14 cellular contexts compared by ENCODE assay signal in the genomic region with DNA sequence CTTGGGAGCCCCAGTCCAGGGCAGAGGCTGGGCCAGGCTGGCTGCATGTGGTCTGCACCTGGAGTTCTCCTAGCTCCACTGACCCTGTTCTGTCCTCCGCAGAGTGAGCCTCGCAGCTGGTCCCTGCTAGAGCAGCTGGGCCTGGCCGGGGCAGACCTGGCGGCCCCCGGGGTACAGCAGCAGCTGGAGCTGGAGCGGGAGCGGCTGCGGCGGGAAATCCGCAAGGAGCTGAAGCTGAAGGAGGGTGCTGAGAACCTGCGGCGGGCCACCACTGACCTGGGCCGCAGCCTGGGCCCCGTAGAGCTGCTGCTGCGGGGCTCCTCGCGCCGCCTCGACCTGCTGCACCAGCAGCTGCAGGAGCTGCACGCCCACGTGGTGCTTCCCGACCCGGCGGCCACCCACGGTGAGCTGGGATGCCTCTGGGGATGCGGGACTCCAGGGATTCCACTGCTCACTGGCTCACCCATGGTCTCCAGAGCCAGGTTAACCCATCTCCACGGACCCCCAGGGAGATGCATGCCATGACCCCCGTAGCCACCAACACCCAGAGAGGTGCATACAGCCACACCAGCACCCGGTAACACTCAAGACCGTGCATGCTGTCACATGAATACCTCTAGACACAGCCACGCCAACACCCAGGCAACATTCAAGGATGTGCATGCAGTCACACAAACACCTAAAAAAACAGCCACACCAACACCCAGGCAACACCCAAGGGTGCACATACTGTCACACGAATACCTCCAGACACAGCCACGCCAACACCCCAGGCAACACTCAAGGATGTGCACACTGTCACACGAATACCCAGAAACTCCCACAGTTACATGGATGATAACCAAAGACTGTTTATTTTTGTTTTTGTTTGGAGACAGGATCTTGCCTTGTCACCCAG. TPM values are rescaled to one million over a fixed set of nuclear protein-coding genes. Genes with fewer than 3 reads are reported as not detected.
DNase-seq lines count a peak whose midpoint lies in the region; ATAC-seq, FAIRE-seq and TF ChIP-seq lines count a peak whose summit lies in the region.
"Had no signal": no experiment of that assay in that cellular context is flagged by ENCODE, and none has a peak within 500 bp of the region (broad histone marks: within the 10 kb centered on the region; RNA-seq: fewer than 3 reads in every experiment).

No MANE protein-coding gene starts in this region.

- FAIRE-seq in GM12878 (lab: Jason Lieb, UNC) = no peak
- FAIRE-seq: RCC 7860 had no signal

- H4K20me1 ChIP-seq in GM12878 (ENCODE audit: control insufficient read depth, insufficient read depth) = no peaks in the 10 kb centered on the region

- H2AFZ ChIP-seq in GM12878 (ENCODE audit: control insufficient read depth, low read depth, low read length) = no peak overlapping the region
- no peak overlapping the region for H2AFZ ChIP-seq in neuronal stem cell (ENCODE audit: low read length)

- no peaks in the 10 kb centered on the region for H3K9me3 Mint-ChIP-seq in T-helper 1 cell treated with Interleukin-12 subunit alpha and Interleukin-12 subunit beta and Interleukin-4 antibody, amounts not matched to agents 30 μg/mL and 1 μg/mL, for 36 hours

- no peak for TF ChIP-seq EP300 in GM12878 (IDR thresholded peaks at IDR 0.05; ENCODE audit: borderline replicate concordance in 1 of 2, control insufficient read depth in 1 of 2, low read depth in 2 of 2, low read length in 2 of 2)

- ATAC-seq in GM12878 (no peak), HG02970 (IDR thresholded peaks at IDR 0.05; ENCODE audit: low FRiP score, unreplicated experiment) (no peak)
- ATAC-seq: right cardiac atrium had no signal

- H3K4me2 ChIP-seq in GM12878 (ENCODE audit: control insufficient read depth, insufficient read depth) (peak overlapping the region; percentile 94), neuronal stem cell (ENCODE audit: insufficient read depth, low read length, poor library complexity, severe bottlenecking) (no peak overlapping the region)

- no peak overlapping the region for H4K8ac ChIP-seq in neuronal stem cell (ENCODE audit: low read depth, low read length)

- no TSS peak for BruUV-seq in GM12878 (replicated peaks; lab: Mats Ljungman, UMichigan)

- no peak overlapping the region for H2BK120ac ChIP-seq in neuronal stem cell (ENCODE audit: low read depth, low read length)

- H3K18ac ChIP-seq in neuronal stem cell (ENCODE audit: low read length) = peak overlapping the region; percentile 38

- H2AK5ac ChIP-seq in neuronal stem cell (ENCODE audit: low read depth, low read length) = no peak overlapping the region

- SMC1A ChIA-PET in GM12878 (lab: Charles Lee; ENCODE audit: uncharacterized antibody, unreplicated experiment) = no interaction called here

- no peak for TF ChIP-seq RAD21 in GM12878 (IDR thresholded peaks at IDR 0.05; ENCODE audit: insufficient read depth, low read depth, low read length)

- H3K4me1 ChIP-seq in GM12878 (ENCODE audit: control insufficient read depth, insufficient read depth, low read length) (peaks cover 11% of the 10 kb centered on the region), neuronal stem cell (ENCODE audit: control insufficient read depth in 2 of 2, insufficient read depth in 1 of 2, low read depth in 1 of 2, low read length in 2 of 2) (peaks cover 0 to 4% of the 10 kb centered on the region in 2 donors), testis (peaks cover 12% of the 10 kb centered on the region)

- intact Hi-C loops in GM12878 (cut with micrococcal nuclease; ENCODE audit: unreplicated experiment) = no loop called here
- intact Hi-C loops in testis (cut with DNase I; ENCODE audit: low total_unique reads) = no loop called here

- peak overlapping the region; percentile 92 for H4K91ac ChIP-seq in neuronal stem cell (ENCODE audit: low read depth, low read length, poor library complexity)

- POLR2A ChIA-PET in GM12878 (lab: Charles Lee) = interaction anchor here (0.5 to 0.7 kb wide), 2 partner anchors 203 to 279 kb away, joined by 3 to 4 read pairs; no protein-coding TSS in a partner anchor

- peaks cover 36% of the 10 kb centered on the region for H3K36me3 Mint-ChIP-seq in T-helper 1 cell treated with Interleukin-12 subunit alpha and Interleukin-12 subunit beta and Interleukin-4 antibody, amounts not matched to agents 30 μg/mL and 1 μg/mL, for 36 hours (ENCODE audit: low read depth)

- no peak overlapping the region for H2BK12ac ChIP-seq in neuronal stem cell (ENCODE audit: low read length)

- H3K4ac ChIP-seq in neuronal stem cell (ENCODE audit: low read length) = no peak overlapping the region

- peak overlapping the region; percentile 49 for H2BK15ac ChIP-seq in neuronal stem cell (ENCODE audit: low read length)

- H3K4me3 ChIP-seq in Jurkat, Clone E6-1 (ENCODE audit: low read length) = peak overlapping the region; percentile 86
- H3K4me3 ChIP-seq in GM12878 (peak overlapping the region; percentile 89), neuronal stem cell (ENCODE audit: low read length in 2 of 2) (no peak overlapping the region), testis (no peak overlapping the region)

- H3K23ac ChIP-seq in neuronal stem cell (ENCODE audit: low read depth, low read length, poor library complexity) = no peak overlapping the region

- WGBS in GM12878 (ENCODE audit: insufficient coverage, insufficient replicate concordance, low lambda C conversion rate, missing lambda C conversion rate) = 95% methylated on average over 32 of the region's 34 CpGs
- no CpG with 5 or more reads among the region's 34 CpGs for WGBS in neuronal stem cell (ENCODE audit: extremely low coverage in 2 of 2, insufficient read length in 2 of 2, insufficient replicate concordance in 1 of 2), 2 donors
- WGBS in testis, 2 donors = 77 to 87% methylated on average over 5 to 28 of the region's 34 CpGs

- CTCF ChIA-PET in GM12878 (lab: Yijun Ruan, JAX) = interaction anchor here (0.6 to 1.3 kb wide), 3 partner anchors 9 to 694 kb away, joined by 3 to 5 read pairs (median 4); a partner anchor contains a TSS

- H3K9ac ChIP-seq in GM12878 (ENCODE audit: control insufficient read depth, insufficient read depth, low read length) (peak overlapping the region; percentile 83), neuronal stem cell (ENCODE audit: low read depth, low read length, poor library complexity) (no peak overlapping the region)

- H3K27ac ChIP-seq in GM12878 (ENCODE audit: control insufficient read depth, insufficient read depth) = peak overlapping the region; percentile 83
- H3K27ac ChIP-seq in neuronal stem cell (replicated peaks; ENCODE audit: low read length) = no peak overlapping the region
- H3K27ac ChIP-seq in testis = no peak overlapping the region
- H3K27ac ChIP-seq: 22Rv1 had no signal

- TF ChIP-seq POLR2A in GM12878 (IDR thresholded peaks at IDR 0.05; ENCODE audit: low read depth, low read length) = no peak
- no peak for TF ChIP-seq POLR2A in testis (IDR thresholded peaks at IDR 0.05)

- H3K9me3 ChIP-seq in GM12878 (replicated peaks; ENCODE audit: control insufficient read depth, insufficient read depth, low read length) (no peaks in the 10 kb centered on the region), neuronal stem cell (replicated peaks in 1 of 2; ENCODE audit: control insufficient read depth in 2 of 2, insufficient read depth in 1 of 2, low read depth in 1 of 2, low read length in 2 of 2) (peaks cover 0 to 13% of the 10 kb centered on the region in 2 donors), testis (no peaks in the 10 kb centered on the region)

- H3K27me3 ChIP-seq in GM12878 (replicated peaks in 1 of 2; ENCODE audit: control insufficient read depth in 2 of 2, insufficient read depth in 2 of 2, low read length in 1 of 2) (no peaks in the 10 kb centered on the region), neuronal stem cell (ENCODE audit: control insufficient read depth in 3 of 3, insufficient read depth in 3 of 3, low read depth in 1 of 3, low read length in 3 of 3) (peaks cover 0 to 3% (median 0%) of the 10 kb centered on the region in 3 experiments), testis (no peaks in the 10 kb centered on the region)

- H3K14ac ChIP-seq in neuronal stem cell (ENCODE audit: low read length) = no peak overlapping the region

- in situ Hi-C loops in GM12878 (cut with MboI) = no loop called here

- RAD21 ChIA-PET in GM12878 (lab: Charles Lee; ENCODE audit: unreplicated experiment) = interaction anchor here (1.1 kb wide), 1 partner anchor 39 kb away, joined by 3 read pairs; no protein-coding TSS in a partner anchor

- H3K27ac Mint-ChIP-seq in T-helper 1 cell treated with Interleukin-12 subunit alpha and Interleukin-12 subunit beta and Interleukin-4 antibody, amounts not matched to agents 30 μg/mL and 1 μg/mL, for 36 hours = peak overlapping the region; percentile 42

- peaks cover 29% of the 10 kb centered on the region for H3K4me1 Mint-ChIP-seq in T-helper 1 cell treated with Interleukin-12 subunit alpha and Interleukin-12 subunit beta and Interleukin-4 antibody, amounts not matched to agents 30 μg/mL and 1 μg/mL, for 36 hours (ENCODE audit: low read depth)

- DNase-seq in T-helper 1 cell (no peak), GM12878 (ENCODE audit: low read depth, low spot score) (no peak), neuronal stem cell (ENCODE audit: low spot score) (no peak), GOT3 (lab: John Stamatoyannopoulos, UW) (no peak), testis (no peak)
- DNase-seq in Jurkat, Clone E6-1 (ENCODE audit: low read depth, low spot score) = no peak
- DNase-seq: activated effector memory CD4-positive, alpha-beta T cell treated with anti-CD3 and anti-CD28 coated beads, Interleukin-2, amount 50 U/mL, for 16 hours; NCI-H226 had no signal

- no peaks in the 10 kb centered on the region for H3K27me3 Mint-ChIP-seq in T-helper 1 cell treated with Interleukin-12 subunit alpha and Interleukin-12 subunit beta and Interleukin-4 antibody, amounts not matched to agents 30 μg/mL and 1 μg/mL, for 36 hours (ENCODE audit: low read depth)

- peak overlapping the region; percentile 13 for H2BK5ac ChIP-seq in neuronal stem cell (ENCODE audit: low read length)

- no peak for TF ChIP-seq CTCF in GM12878 (IDR thresholded peaks at IDR 0.05 in 2 of 3, conservative IDR thresholded peaks at IDR 0.05 in 1 of 3; ENCODE audit: control insufficient read depth in 2 of 3, extremely low read depth in 1 of 3, insufficient read depth in 1 of 3, low read depth in 3 of 3, low read length in 3 of 3)
- TF ChIP-seq CTCF in testis (IDR thresholded peaks at IDR 0.05) = no peak

- H3K4me3 Mint-ChIP-seq in T-helper 1 cell treated with Interleukin-12 subunit alpha and Interleukin-12 subunit beta and Interleukin-4 antibody, amounts not matched to agents 30 μg/mL and 1 μg/mL, for 36 hours = peak overlapping the region; percentile 96

- H3K79me1 ChIP-seq in neuronal stem cell (ENCODE audit: low read depth, low read length) = peaks cover 18% of the 10 kb centered on the region

- H3K36me3 ChIP-seq in GM12878 (ENCODE audit: control insufficient read depth in 2 of 2, insufficient read depth in 2 of 2, low read length in 1 of 2) (peaks cover 19 to 35% of the 10 kb centered on the region in 2 experiments), neuronal stem cell (replicated peaks in 1 of 2; ENCODE audit: control insufficient read depth in 2 of 2, insufficient read depth in 2 of 2, low read length in 2 of 2) (peaks cover 31 to 62% of the 10 kb centered on the region in 2 donors), testis (ENCODE audit: low read depth, missing control alignments) (no peaks in the 10 kb centered on the region)

- peaks cover 19% of the 10 kb centered on the region for H3K79me2 ChIP-seq in GM12878 (ENCODE audit: control insufficient read depth, insufficient read depth, low read length)

RNA-seq across cellular contexts. Expression of a gene that starts 8.2 kb away (rescaled TPM):
- 152 TPM for polyA plus RNA-seq in Jurkat, Clone E6-1 (2012; ENCODE audit: insufficient read depth, insufficient read length)
- total RNA-seq in GM12878 (2013; cell fraction: nucleolus; rRNA removed) = 65.2 and 69.3 TPM in 2 replicates
- total RNA-seq in GM12878 (2014; rRNA removed) = 68.0 and 80.0 TPM in 2 replicates
- 47.8 and 54.2 TPM in 2 replicates for total RNA-seq in GM12878 (2014; rRNA removed; fragmentation: Illumina TruSeq; extraction: Trizol)
- 189 and 202 TPM in 2 replicates for total RNA-seq in GM12878 (2021)
- polyA plus RNA-seq in GM12878 (2011; ENCODE audit: low read depth) = 24.3 TPM
- polyA plus RNA-seq in GM12878 (2011; rRNA removed) = 26.0 and 49.8 TPM in 2 replicates
- 60.4 and 77.2 TPM in 2 replicates for polyA plus RNA-seq in GM12878 (2011; cell fraction: cytosol; rRNA removed)
- 89.7 and 112 TPM in 2 replicates for polyA plus RNA-seq in GM12878 (2011; cell fraction: nucleus; rRNA removed)
- polyA plus RNA-seq in GM12878 (2012) = 75.7 and 100 TPM in 2 replicates
- 18.9 and 45.4 TPM in 2 replicates for polyA plus RNA-seq in GM12878 (2014; fragmentation: Illumina TruSeq; extraction: Trizol)
- 1 to 10 TPM; 1.0 to 1.4 TPM for polyA plus RNA-seq in GM12878 (2014; fragmentation: Nextera tagmentation; extraction: Ambion mirVana)
- polyA plus RNA-seq in GM12878 (2014; rRNA removed) = 77.3 and 91.2 TPM in 2 replicates
- polyA plus RNA-seq in GM12878 (2016; fragmentation: Nextera tagmentation; extraction: Ambion mirVana) = 10 to 100 TPM; 51.3 to 60.1 TPM
- 59.2 and 121 TPM in 2 replicates for polyA minus RNA-seq in GM12878 (2011; rRNA and poly(A)+ RNA removed)
- 51.6 and 70.8 TPM in 2 replicates for polyA minus RNA-seq in GM12878 (2011; cell fraction: cytosol; rRNA and poly(A)+ RNA removed)
- 17.0 and 26.6 TPM in 2 replicates for polyA minus RNA-seq in GM12878 (2011; cell fraction: nucleus; rRNA and poly(A)+ RNA removed)
- polyA plus RNA-seq in neuronal stem cell (2013, experiment 1 of 2) = 70.0 TPM
- polyA plus RNA-seq in neuronal stem cell (2013, experiment 2 of 2) = 68.8 TPM
- 100 to 1,000 TPM; 204 to 259 TPM for total RNA-seq in testis
- polyA plus RNA-seq in testis (ENCODE audit: insufficient read depth, low read depth, low replicate concordance) = 116 TPM

RNA-seq across cellular contexts. Expression of a gene that starts 22.1 kb away (rescaled TPM):
- polyA plus RNA-seq in Jurkat, Clone E6-1 (2012; ENCODE audit: insufficient read depth, insufficient read length) = 289 TPM
- 162 and 204 TPM in 2 replicates for total RNA-seq in GM12878 (2013; cell fraction: nucleolus; rRNA removed)
- total RNA-seq in GM12878 (2014; rRNA removed) (248 and 280 TPM in 2 replicates), GM12878 (2014; rRNA removed; fragmentation: Illumina TruSeq; extraction: Trizol) (109 and 116 TPM in 2 replicates), GM12878 (2021) (218 and 236 TPM in 2 replicates), testis (100 to 1,000 TPM; 218 to 295 TPM)
- polyA plus RNA-seq in GM12878 (2011; ENCODE audit: low read depth) = 90.3 TPM
- polyA plus RNA-seq in GM12878 (2011; rRNA removed) (56.8 and 134 TPM in 2 replicates), GM12878 (2014; fragmentation: Illumina TruSeq; extraction: Trizol) (40.7 and 113 TPM in 2 replicates), GM12878 (2014; fragmentation: Nextera tagmentation; extraction: Ambion mirVana) (100 to 1,000 TPM; 168 to 212 TPM), GM12878 (2014; rRNA removed) (249 and 298 TPM in 2 replicates), GM12878 (2016; fragmentation: Nextera tagmentation; extraction: Ambion mirVana) (100 to 1,000 TPM; 356 to 378 TPM), testis (ENCODE audit: insufficient read depth, low read depth, low replicate concordance) (323 TPM)
- 158 and 220 TPM in 2 replicates for polyA plus RNA-seq in GM12878 (2011; cell fraction: cytosol; rRNA removed)
- 1,234 and 1,343 TPM in 2 replicates for polyA plus RNA-seq in GM12878 (2011; cell fraction: nucleus; rRNA removed)
- polyA plus RNA-seq in GM12878 (2012) = 147 and 173 TPM in 2 replicates
- polyA minus RNA-seq in GM12878 (2011; rRNA and poly(A)+ RNA removed) = 84.7 and 109 TPM in 2 replicates
- 46.0 and 52.9 TPM in 2 replicates for polyA minus RNA-seq in GM12878 (2011; cell fraction: cytosol; rRNA and poly(A)+ RNA removed)
- polyA minus RNA-seq in GM12878 (2011; cell fraction: nucleus; rRNA and poly(A)+ RNA removed) = 125 and 175 TPM in 2 replicates
- 75.6 TPM for polyA plus RNA-seq in neuronal stem cell (2013, experiment 1 of 2)
- 76.2 TPM for polyA plus RNA-seq in neuronal stem cell (2013, experiment 2 of 2)

RNA-seq across cellular contexts. Expression of a gene that starts 33.9 kb away (rescaled TPM):
- polyA plus RNA-seq in Jurkat, Clone E6-1 (2012; ENCODE audit: insufficient read depth, insufficient read length) = not detected
- total RNA-seq in GM12878 (2013; cell fraction: nucleolus; rRNA removed) = not detected in 2 replicates
- total RNA-seq in GM12878 (2014; rRNA removed) (not detected in 2 replicates), GM12878 (2014; rRNA removed; fragmentation: Illumina TruSeq; extraction: Trizol) (not detected in 2 replicates), GM12878 (2021) (not detected in 2 replicates), testis (1 to 10 TPM; 1.4 to 1.5 TPM)
- not detected for polyA plus RNA-seq in GM12878 (2011; ENCODE audit: low read depth)
- polyA plus RNA-seq in GM12878 (2011; rRNA removed) (not detected in 2 replicates), GM12878 (2014; fragmentation: Illumina TruSeq; extraction: Trizol) (not detected in 2 replicates), GM12878 (2014; fragmentation: Nextera tagmentation; extraction: Ambion mirVana) (not detected), GM12878 (2014; rRNA removed) (not detected in 2 replicates), GM12878 (2016; fragmentation: Nextera tagmentation; extraction: Ambion mirVana) (not detected), testis (ENCODE audit: insufficient read depth, low read depth, low replicate concordance) (0.22 TPM)
- polyA plus RNA-seq in GM12878 (2011; cell fraction: cytosol; rRNA removed) = not detected in 2 replicates
- not detected in 2 replicates for polyA plus RNA-seq in GM12878 (2011; cell fraction: nucleus; rRNA removed)
- not detected in 2 replicates for polyA plus RNA-seq in GM12878 (2012)
- not detected in 2 replicates for polyA minus RNA-seq in GM12878 (2011; rRNA and poly(A)+ RNA removed)
- polyA minus RNA-seq in GM12878 (2011; cell fraction: cytosol; rRNA and poly(A)+ RNA removed) = not detected in 2 replicates
- not detected in 2 replicates for polyA minus RNA-seq in GM12878 (2011; cell fraction: nucleus; rRNA and poly(A)+ RNA removed)
- polyA plus RNA-seq in neuronal stem cell (2013, experiment 1 of 2) = 0.26 TPM
- polyA plus RNA-seq in neuronal stem cell (2013, experiment 2 of 2) = 0.29 TPM
- total RNA-seq: temporal lobe had no signal
- polyA plus RNA-seq: right cardiac atrium had no signal

RNA-seq across cellular contexts. Expression of a gene that starts 54.6 kb away (rescaled TPM):
- 54.9 TPM for polyA plus RNA-seq in Jurkat, Clone E6-1 (2012; ENCODE audit: insufficient read depth, insufficient read length)
- 6.6 and 6.9 TPM in 2 replicates for total RNA-seq in GM12878 (2013; cell fraction: nucleolus; rRNA removed)
- total RNA-seq in GM12878 (2014; rRNA removed) (23.4 and 24.1 TPM in 2 replicates), GM12878 (2014; rRNA removed; fragmentation: Illumina TruSeq; extraction: Trizol) (7.0 and 11.3 TPM in 2 replicates), GM12878 (2021) (19.9 and 21.2 TPM in 2 replicates), testis (10 to 100 TPM; 55.0 to 57.5 TPM)
- 4.5 TPM for polyA plus RNA-seq in GM12878 (2011; ENCODE audit: low read depth)
- polyA plus RNA-seq in GM12878 (2011; rRNA removed) (6.4 and 11.2 TPM in 2 replicates), GM12878 (2014; fragmentation: Illumina TruSeq; extraction: Trizol) (1.0 and 5.0 TPM in 2 replicates), GM12878 (2014; fragmentation: Nextera tagmentation; extraction: Ambion mirVana) (1 to 10 TPM in 1 of 2 experiments, under 1 TPM in 1; 0.47 to 1.0 TPM), GM12878 (2014; rRNA removed) (21.4 and 24.1 TPM in 2 replicates), GM12878 (2016; fragmentation: Nextera tagmentation; extraction: Ambion mirVana) (10 to 100 TPM; 15.9 to 18.0 TPM), testis (ENCODE audit: insufficient read depth, low read depth, low replicate concordance) (47.8 TPM)
- polyA plus RNA-seq in GM12878 (2011; cell fraction: cytosol; rRNA removed) = 13.5 and 21.3 TPM in 2 replicates
- polyA plus RNA-seq in GM12878 (2011; cell fraction: nucleus; rRNA removed) = 11.9 and 15.0 TPM in 2 replicates
- polyA plus RNA-seq in GM12878 (2012) = 11.9 and 12.5 TPM in 2 replicates
- 4.3 and 6.5 TPM in 2 replicates for polyA minus RNA-seq in GM12878 (2011; rRNA and poly(A)+ RNA removed)
- 27.1 and 42.4 TPM in 2 replicates for polyA minus RNA-seq in GM12878 (2011; cell fraction: cytosol; rRNA and poly(A)+ RNA removed)
- 4.0 and 8.5 TPM in 2 replicates for polyA minus RNA-seq in GM12878 (2011; cell fraction: nucleus; rRNA and poly(A)+ RNA removed)
- 47.5 TPM for polyA plus RNA-seq in neuronal stem cell (2013, experiment 1 of 2)
- 45.1 TPM for polyA plus RNA-seq in neuronal stem cell (2013, experiment 2 of 2)

Comparison
In these comparisons a context has a peak if more than half of its experiments do, and no peak if none do; other contexts are left out.
1. H3K4me3 ChIP-seq: peak in Jurkat, Clone E6-1 (single experiment) and GM12878 (single experiment); none in neuronal stem cell (0 of 2) and testis (0 of 2).